8 cellular contexts compared by ENCODE assay signal in the genomic region with DNA sequence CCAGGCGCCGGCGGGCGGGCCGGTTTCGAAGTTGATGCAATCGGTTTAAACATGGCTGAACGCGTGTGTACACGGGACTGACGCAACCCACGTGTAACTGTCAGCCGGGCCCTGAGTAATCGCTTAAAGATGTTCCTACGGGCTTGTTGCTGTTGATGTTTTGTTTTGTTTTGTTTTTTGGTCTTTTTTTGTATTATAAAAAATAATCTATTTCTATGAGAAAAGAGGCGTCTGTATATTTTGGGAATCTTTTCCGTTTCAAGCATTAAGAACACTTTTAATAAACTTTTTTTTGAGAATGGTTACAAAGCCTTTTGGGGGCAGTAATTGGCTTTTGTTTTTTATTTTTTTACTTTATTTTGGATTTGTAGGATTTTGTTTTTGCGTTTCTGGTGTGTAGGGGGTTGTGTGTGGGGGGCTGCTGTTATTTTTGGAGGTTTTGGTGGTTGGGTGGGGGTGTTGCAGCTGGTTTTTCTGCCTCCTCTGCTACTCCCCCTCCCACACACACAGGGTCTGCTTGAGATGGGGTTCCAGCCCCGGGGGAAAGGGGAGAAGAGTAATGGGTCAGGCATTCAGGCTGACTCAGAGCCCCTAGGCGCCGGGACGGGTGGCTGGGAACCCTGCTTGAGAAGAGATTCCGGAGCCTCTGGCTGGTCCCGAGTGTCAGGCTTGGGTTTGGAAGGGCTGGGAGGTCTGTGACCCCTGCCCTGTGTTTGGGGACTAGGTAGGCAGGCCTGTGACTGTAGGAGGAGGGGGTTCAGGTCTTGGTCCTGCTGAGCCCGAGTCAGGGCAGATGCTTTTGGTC. TPM values are rescaled to one million over a fixed set of nuclear protein-coding genes. Genes with fewer than 3 reads are reported as not detected.
DNase-seq lines count a peak whose midpoint lies in the region; ATAC-seq and TF ChIP-seq lines count a peak whose summit lies in the region.

No MANE protein-coding gene starts in this region.

- H3K27me3 Mint-ChIP-seq in Calu3 (ENCODE audit: unreplicated experiment), result no peaks in the 10 kb centered on the region

- BruUV-seq in Calu3 (replicated peaks; lab: Mats Ljungman, UMichigan), result no TSS peak

- H3K4me3 Mint-ChIP-seq in Calu3 (ENCODE audit: low read depth, unreplicated experiment), result peak overlapping the region; percentile 93

- peaks cover 43% of the 10 kb centered on the region for H3K4me1 Mint-ChIP-seq in Calu3 (ENCODE audit: low read depth, unreplicated experiment)

- H3K27ac Mint-ChIP-seq in Calu3 (ENCODE audit: unreplicated experiment), result peak overlapping the region; percentile 99

- no peak for TF ChIP-seq CTCF in Calu3 (IDR thresholded peaks at IDR 0.05; ENCODE audit: unreplicated experiment)
- TF ChIP-seq CTCF in choroid plexus epithelial cell (conservative IDR thresholded peaks at IDR 0.05; ENCODE audit: low read depth, low read length), result no peak

- intact Hi-C loops in Calu3 (cut with micrococcal nuclease; ENCODE audit: unreplicated experiment), result loop anchor here (1.0 to 10.0 kb wide), 3 partner anchors 55 to 172 kb away; no protein-coding TSS in a partner anchor

- H3K9me3 Mint-ChIP-seq in Calu3 (ENCODE audit: low read depth, unreplicated experiment), result no peaks in the 10 kb centered on the region

- ATAC-seq in HG02610 (IDR thresholded peaks at IDR 0.05; ENCODE audit: unreplicated experiment), result peak; percentile 29

- DNase-seq in Calu3 (peak; percentile 91), NCI-H226 (peak; percentile 75), choroid plexus epithelial cell (ENCODE audit: low read depth) (peak; percentile 92), left kidney (ENCODE audit: low read depth, low spot score) (peak; percentile 92)
- DNase-seq in activated CD4-positive, alpha-beta T cell treated with anti-CD3 and anti-CD28 coated beads for 24 hours (ENCODE audit: low read depth in 2 of 2), result peak; percentile 71
- DNase-seq in stimulated activated CD4-positive, alpha-beta T cell treated with anti-CD3 and anti-CD28 coated beads, Interleukin-2, amount 100 ng/mL, for 48 hours, result peak; percentile 72 to 75
- no peak for DNase-seq in effector CD8-positive, alpha-beta T cell (lab: John Stamatoyannopoulos, UW)

- peaks cover 79% of the 10 kb centered on the region for H3K36me3 Mint-ChIP-seq in Calu3 (ENCODE audit: insufficient read depth, unreplicated experiment)

- CTCF ChIA-PET in Calu3 (lab: Charles Lee), result interaction anchor here (1.1 to 2.0 kb wide), 2 partner anchors 32 to 75 kb away, joined by 5 to 6 read pairs; no protein-coding TSS in a partner anchor

- H3K4me3 ChIP-seq in choroid plexus epithelial cell (ENCODE audit: low read depth, low read length), result peak overlapping the region; percentile 96

RNA-seq across cellular contexts. Expression of a gene that starts 1.9 kb away (rescaled TPM):
- 137 and 147 TPM in 2 replicates for total RNA-seq in Calu3 (2022)

RNA-seq across cellular contexts. Expression of a gene that starts 39.0 kb away (rescaled TPM):
- 36.0 and 37.5 TPM in 2 replicates for total RNA-seq in Calu3 (2022)
